Comparison of ENCODE assay signal across 10 cellular contexts in the genomic region with DNA sequence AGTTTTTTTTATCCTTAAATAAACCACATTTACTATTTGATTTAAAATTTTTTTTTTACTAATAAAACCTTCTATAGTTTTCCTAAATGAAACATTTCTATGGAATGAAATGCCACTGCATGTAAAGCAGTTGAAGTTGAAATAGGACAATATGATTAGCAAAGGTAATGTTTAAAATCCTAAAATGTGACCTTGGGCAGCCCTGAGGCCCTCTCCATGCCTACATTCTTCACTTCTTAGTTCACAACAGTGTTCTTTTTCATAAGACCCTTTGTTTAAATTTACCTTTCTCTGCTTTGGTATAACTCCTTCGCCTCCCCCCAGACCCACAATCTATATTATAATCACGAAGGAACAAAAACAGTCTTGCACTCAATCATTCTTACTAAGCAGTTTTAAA.
DNase-seq lines count a peak whose midpoint lies in the region; ATAC-seq and TF ChIP-seq lines count a peak whose summit lies in the region.
"Had no signal": no experiment of that assay in that cellular context is flagged by ENCODE, and none has a peak within 500 bp of the region (broad histone marks: within the 10 kb centered on the region; RNA-seq: fewer than 3 reads in every experiment).

No MANE protein-coding gene starts in this region.

- H3K9ac ChIP-seq in DND-41 (ENCODE audit: low read depth, low read length) = peak overlapping the region; percentile 50; the same call in 1 of the 2 replicates

- H4K20me1 ChIP-seq in DND-41 (ENCODE audit: insufficient read depth, low read length) = no peaks in the 10 kb centered on the region

- no peak overlapping the region for H3K27ac Mint-ChIP-seq in activated CD4-positive, alpha-beta memory T cell treated with anti-CD3 and anti-CD28 coated beads, Interleukin-2, amount 10 ng/mL, durations not matched to agents 7 days and 5 days

- DNase-seq in DND-41 (no peak), fibroblast of pulmonary artery (ENCODE audit: low read depth) (no peak), gastrocnemius medialis (no peak), NCI-H2081 treated with DMSO at 0.1 percent for 48 hours (lab: John Stamatoyannopoulos, UW) (no peak), medulla oblongata (ENCODE audit: extremely low spot score) (no peak), NCI-H510A (lab: John Stamatoyannopoulos, UW) (no peak)
- no peak for DNase-seq in activated CD4-positive, alpha-beta memory T cell treated with anti-CD3 and anti-CD28 coated beads, Interleukin-2, amount 10 ng/mL, durations not matched to agents 7 days and 5 days

- peak overlapping the region; percentile 30 to 83; a peak in 3 of 4 replicates for H3K4me3 ChIP-seq in DND-41 (ENCODE audit: low read depth in 1 of 2, low read length in 2 of 2)
- peak overlapping the region; percentile 62 for H3K4me3 ChIP-seq in fibroblast of pulmonary artery (replicated peaks; ENCODE audit: low read depth, low read length)
- H3K4me3 ChIP-seq in gastrocnemius medialis = peak overlapping the region; percentile 45 to 65 (median 58)
- H3K4me3 ChIP-seq: SK-N-MC had no signal

- H3K4me1 Mint-ChIP-seq in activated CD4-positive, alpha-beta memory T cell treated with anti-CD3 and anti-CD28 coated beads, Interleukin-2, amount 10 ng/mL, durations not matched to agents 7 days and 5 days = peaks cover 32% of the 10 kb centered on the region

- H3K9me3 ChIP-seq in DND-41 (ENCODE audit: insufficient read depth, low read length, severe bottlenecking) = no peaks in the 10 kb centered on the region
- H3K9me3 ChIP-seq in gastrocnemius medialis = no peaks in the 10 kb centered on the region
- H3K9me3 ChIP-seq: neutrophil had no signal

- peaks cover 6% of the 10 kb centered on the region for H3K27me3 ChIP-seq in DND-41 (ENCODE audit: insufficient read depth, low read length, poor library complexity)
- H3K27me3 ChIP-seq in gastrocnemius medialis = no peaks in the 10 kb centered on the region
- H3K27me3 ChIP-seq: neutrophil had no signal

- H3K4me2 ChIP-seq in DND-41 (ENCODE audit: insufficient read depth, low read length) = peak overlapping the region; percentile 77

- peaks cover 42% of the 10 kb centered on the region for H3K4me1 ChIP-seq in DND-41 (ENCODE audit: insufficient read depth, low read length)
- H3K4me1 ChIP-seq in gastrocnemius medialis = peaks cover 34 to 44% of the 10 kb centered on the region in 2 donors

- H3K79me2 ChIP-seq in DND-41 (ENCODE audit: insufficient read depth, low read length) = no peaks in the 10 kb centered on the region

- CTCF ChIA-PET in activated CD4-positive, alpha-beta memory T cell treated with anti-CD3 and anti-CD28 coated beads, Interleukin-2, amount 10 ng/mL, durations not matched to agents 7 days and 5 days (lab: Charles Lee) = interaction anchor here (0.7 to 7.4 kb wide), 2 partner anchors 11 to 200 kb away, joined by 3 to 118 read pairs; no protein-coding TSS in a partner anchor

- H3K4me3 Mint-ChIP-seq in activated CD4-positive, alpha-beta memory T cell treated with anti-CD3 and anti-CD28 coated beads, Interleukin-2, amount 10 ng/mL, durations not matched to agents 7 days and 5 days = peak overlapping the region; percentile 82

- intact Hi-C loops in gastrocnemius medialis (cut with DNase I; ENCODE audit: low total_unique reads) = loop anchor here (2.0 to 10.0 kb wide), 3 partner anchors 85 to 297 kb away; a partner anchor contains a TSS

- H3K27ac ChIP-seq in DND-41 (ENCODE audit: low read length) (no peak overlapping the region; the same call in 1 of the 2 replicates), gastrocnemius medialis (peak overlapping the region; percentile 81 to 85 (median 84))
- H3K27ac ChIP-seq: SK-N-MC had no signal

- TF ChIP-seq POLR2A in gastrocnemius medialis (IDR thresholded peaks at IDR 0.05) = no peak

- POLR2A ChIA-PET in activated CD4-positive, alpha-beta memory T cell treated with anti-CD3 and anti-CD28 coated beads, Interleukin-2, amount 10 ng/mL, durations not matched to agents 7 days and 5 days (lab: Charles Lee) = no interaction called here

- H3K36me3 ChIP-seq in DND-41 (ENCODE audit: insufficient read depth, low read length) (no peaks in the 10 kb centered on the region), gastrocnemius medialis (no peaks in the 10 kb centered on the region)
- H3K36me3 ChIP-seq: neutrophil had no signal

- H2AFZ ChIP-seq in DND-41 (ENCODE audit: low read depth, low read length) = 0 out of 2 replicates have a peak overlapping the region, but pooled peaks have one; percentile 94

- H3K27me3 Mint-ChIP-seq in activated CD4-positive, alpha-beta memory T cell treated with anti-CD3 and anti-CD28 coated beads, Interleukin-2, amount 10 ng/mL, durations not matched to agents 7 days and 5 days = peaks cover 3% of the 10 kb centered on the region

- ATAC-seq in DND-41 (ENCODE audit: insufficient read depth, low read depth) = no peak
- no peak for ATAC-seq in gastrocnemius medialis
- no peak for ATAC-seq in HG03039 (IDR thresholded peaks at IDR 0.05; ENCODE audit: unreplicated experiment)

- TF ChIP-seq CTCF in DND-41 (IDR thresholded peaks at IDR 0.05; ENCODE audit: borderline replicate concordance, extremely low read depth, low read length, poor library complexity, severe bottlenecking) (no peak), fibroblast of pulmonary artery (IDR thresholded peaks at IDR 0.05; ENCODE audit: low read length, missing control alignments) (no peak), gastrocnemius medialis (IDR thresholded peaks at IDR 0.05 in 4 of 5, conservative IDR thresholded peaks at IDR 0.05 in 1 of 5) (no peak)

- H3K36me3 Mint-ChIP-seq in activated CD4-positive, alpha-beta memory T cell treated with anti-CD3 and anti-CD28 coated beads, Interleukin-2, amount 10 ng/mL, durations not matched to agents 7 days and 5 days (ENCODE audit: low read depth) = no peaks in the 10 kb centered on the region

- in situ Hi-C loops in gastrocnemius medialis (cut with MboI; ENCODE audit: low sequenced_read_pairs in 4 of 4) = no loop called here

- H3K9me3 Mint-ChIP-seq in activated CD4-positive, alpha-beta memory T cell treated with anti-CD3 and anti-CD28 coated beads, Interleukin-2, amount 10 ng/mL, durations not matched to agents 7 days and 5 days = no peaks in the 10 kb centered on the region
